ENCODE assay signal across 8 cellular contexts in genomic region chr21:33975548-33976081, GRCh38.
DNase-seq lines count a peak whose midpoint lies in the region; ATAC-seq and TF ChIP-seq lines count a peak whose summit lies in the region.

No MANE protein-coding gene starts in this region.

- ATAC-seq in HG03280 (IDR thresholded peaks at IDR 0.05; ENCODE audit: unreplicated experiment) (peak; percentile 77), naive B cell (ENCODE audit: low read depth in 2 of 2) (peak; percentile 79 to 86)

- H3K27ac ChIP-seq in ascending aorta (peak overlapping the region; percentile 81 to 89), transverse colon (peak overlapping the region; percentile 35 to 70 (median 64))

- no peaks in the 10 kb centered on the region for H3K36me3 ChIP-seq in ascending aorta
- no peaks in the 10 kb centered on the region for H3K36me3 ChIP-seq in transverse colon

- H3K9me3 ChIP-seq in ascending aorta (no peaks in the 10 kb centered on the region), transverse colon (no peaks in the 10 kb centered on the region)

- TF ChIP-seq CTCF in ascending aorta (IDR thresholded peaks at IDR 0.05) (no peak), transverse colon (IDR thresholded peaks at IDR 0.05) (peak in 1 of 5 experiments; percentile 9)

- H3K27ac Mint-ChIP-seq in naive B cell, result peak overlapping the region in 4 of 6 donors; percentile 64 to 87 (median 77)

- H3K27me3 ChIP-seq in ascending aorta (no peaks in the 10 kb centered on the region), transverse colon (peaks cover 9% of the 10 kb centered on the region)

- H3K4me1 Mint-ChIP-seq in naive B cell, result peaks cover 20 to 26% (median 22%) of the 10 kb centered on the region in 3 donors

- no peaks in the 10 kb centered on the region for H3K9me3 Mint-ChIP-seq in naive B cell

- peak; percentile 69 for TF ChIP-seq POLR2A in GM19193 (IDR thresholded peaks at IDR 0.05; ENCODE audit: extremely low read depth, insufficient read depth, insufficient read length)
- TF ChIP-seq POLR2A in transverse colon (IDR thresholded peaks at IDR 0.05), result no peak

- H3K36me3 Mint-ChIP-seq in naive B cell, result no peaks in the 10 kb centered on the region

- TF ChIP-seq EP300 in transverse colon (IDR thresholded peaks at IDR 0.05; ENCODE audit: low read depth), result no peak

- H3K27me3 Mint-ChIP-seq in naive B cell, result no peaks in the 10 kb centered on the region

- peak overlapping the region in 7 of 8 donors; percentile 10 to 77 (median 57) for H3K4me3 Mint-ChIP-seq in naive B cell

- 60 to 79% methylated on average over 5 to 7 of the region's 7 CpGs for WGBS in transverse colon (ENCODE audit: low coverage in 1 of 2), 2 donors

- intact Hi-C loops in ascending aorta (cut with DNase I), result no loop called here
- intact Hi-C loops in transverse colon (cut with DNase I; ENCODE audit: low total_unique reads), result no loop called here

- in situ Hi-C loops in ACHN (cut with HindIII; ENCODE audit: low pct_ligation_motif_present, low pct_unique_long_range_greater_than_20kb, low sequenced_read_pairs), result no loop called here
- in situ Hi-C loops in transverse colon (cut with MboI; ENCODE audit: low pct_ligation_motif_present in 1 of 4, low pct_unique_long_range_greater_than_20kb in 1 of 4, low sequenced_read_pairs in 3 of 4), result no loop called here

- peaks cover 18 to 22% of the 10 kb centered on the region in 2 donors for H3K4me1 ChIP-seq in ascending aorta
- H3K4me1 ChIP-seq in transverse colon, result peaks cover 10 to 39% (median 17%) of the 10 kb centered on the region in 4 donors

- peak overlapping the region in 1 of 2 donors; percentile 32 for H3K4me3 ChIP-seq in ascending aorta
- no peak overlapping the region for H3K4me3 ChIP-seq in transverse colon

- DNase-seq in ACHN (peak; percentile 21), T-helper 1 cell (peak in 3 of 5 donors; percentile 12 to 89 (median 17)), ascending aorta (ENCODE audit: low spot score in 2 of 2) (peak; percentile 14 to 69), naive B cell (no peak), transverse colon (peak; percentile 25), SW 1271 (lab: John Stamatoyannopoulos, UW) (no peak)

Comparison
In these comparisons a context has a peak if more than half of its experiments do, and no peak if none do; other contexts are left out.
1. DNase-seq: peak in ACHN (single experiment), T-helper 1 cell (3 of 5), ascending aorta (2 of 2) and transverse colon (single experiment); none in naive B cell (single experiment) and SW 1271 (0 of 2).